1 cellular context compared by ENCODE assay signal in the genomic region with DNA sequence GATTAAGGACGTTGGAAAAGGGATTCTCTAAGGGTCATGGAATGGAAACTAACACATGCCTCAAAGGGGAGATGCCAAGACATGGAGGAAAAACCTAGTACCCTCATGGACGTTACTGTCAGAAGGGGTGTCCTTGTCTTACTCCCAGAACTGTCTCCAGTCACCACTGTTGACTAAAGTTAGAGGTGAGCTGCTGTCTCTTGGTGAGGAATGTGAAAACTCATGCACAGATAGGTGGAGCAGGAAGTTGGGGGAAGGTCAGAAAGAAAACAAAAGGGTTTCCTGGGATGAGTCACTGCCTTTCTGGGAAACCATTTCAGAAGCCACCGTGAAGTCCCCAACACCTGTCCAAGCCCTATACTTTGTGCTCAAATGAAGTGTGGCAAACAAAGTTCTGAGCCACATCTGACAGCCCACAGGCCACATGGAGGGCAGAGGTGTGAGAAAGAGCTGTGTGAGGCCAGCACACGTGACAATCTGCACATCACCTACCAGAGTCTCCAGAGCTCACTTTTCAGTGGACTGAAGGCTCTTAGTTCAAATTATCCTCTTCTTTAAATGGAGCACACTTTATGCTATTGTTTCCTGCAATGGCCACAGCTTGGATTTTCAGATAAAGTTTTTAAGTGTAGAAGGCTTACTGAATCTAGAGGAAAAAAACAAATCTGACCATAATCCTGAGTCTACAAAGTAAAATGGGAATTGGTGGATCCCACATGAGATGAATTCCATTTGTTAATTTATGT.
TF ChIP-seq lines count a peak whose summit lies in the region.

No MANE protein-coding gene starts in this region.

TF ChIP-seq in HepG2, 621 proteins besides CTCF, POLR2A, EP300 and RAD21 (continued from another document and continues in another):
- TF ChIP-seq ZNF282 (IDR thresholded peaks at IDR 0.05; ENCODE audit: partially characterized antibody) (no peak), ZNF263 (CRISPR knock-in tag; IDR thresholded peaks at IDR 0.05) (peak; percentile 71), PTBP1 (IDR thresholded peaks at IDR 0.05; ENCODE audit: low read depth, low read length, poor library complexity, severe bottlenecking) (no peak), CBFB (CRISPR knock-in tag; IDR thresholded peaks at IDR 0.05) (peak; percentile 87), HHEX (CRISPR knock-in tag; IDR thresholded peaks at IDR 0.05) (peak; percentile 87), ARNT2 (CRISPR knock-in tag; IDR thresholded peaks at IDR 0.05; ENCODE audit: low read depth) (peak; percentile 97), AHR (CRISPR knock-in tag; IDR thresholded peaks at IDR 0.05) (peak; percentile 98), SP2 (CRISPR knock-in tag; IDR thresholded peaks at IDR 0.05) (no peak; the same call in 1 of the 2 replicates), SMYD3 (CRISPR knock-in tag; IDR thresholded peaks at IDR 0.05) (peak; percentile 97; the same call in 1 of the 2 replicates), ZFP82 (CRISPR knock-in tag; IDR thresholded peaks at IDR 0.05; ENCODE audit: borderline replicate concordance) (peak; percentile 99), ZNF20 (CRISPR knock-in tag; IDR thresholded peaks at IDR 0.05) (no peak; the same call in 1 of the 2 replicates), ONECUT2 (CRISPR knock-in tag; IDR thresholded peaks at IDR 0.05) (peak; percentile 39; the same call in 1 of the 2 replicates), BCL6 (CRISPR knock-in tag; IDR thresholded peaks at IDR 0.05) (peak; percentile 91), ZNF296 (CRISPR knock-in tag; conservative IDR thresholded peaks at IDR 0.05) (no peak), KMT2A (CRISPR knock-in tag; IDR thresholded peaks at IDR 0.05) (no peak), ASH2L (IDR thresholded peaks at IDR 0.05; ENCODE audit: insufficient read length, low read depth, low read length) (peak; percentile 81), MTF1 (CRISPR knock-in tag; IDR thresholded peaks at IDR 0.05) (no peak), ZNF143 (CRISPR knock-in tag; IDR thresholded peaks at IDR 0.05) (peak; percentile 72), FOXA1 (IDR thresholded peaks at IDR 0.05) (no peak), FOXA1 (CRISPR knock-in tag; IDR thresholded peaks at IDR 0.05) (peak; percentile 87), TBP (CRISPR knock-in tag; IDR thresholded peaks at IDR 0.05) (no peak), SNAPC2 (CRISPR knock-in tag; IDR thresholded peaks at IDR 0.05) (peak; percentile 99), MYNN (CRISPR knock-in tag; IDR thresholded peaks at IDR 0.05; ENCODE audit: low read depth) (peak; percentile 98), FOXK1 (CRISPR knock-in tag; IDR thresholded peaks at IDR 0.05; ENCODE audit: borderline replicate concordance, low read depth) (peak; percentile 95; the same call in 1 of the 2 replicates), ZNF788 (CRISPR knock-in tag; IDR thresholded peaks at IDR 0.05; ENCODE audit: borderline replicate concordance) (peak; percentile 96; the same call in 1 of the 2 replicates), SP1 (IDR thresholded peaks at IDR 0.05) (no peak), SP1 (CRISPR knock-in tag; IDR thresholded peaks at IDR 0.05) (peak; percentile 71), ZNF816 (CRISPR knock-in tag; IDR thresholded peaks at IDR 0.05; ENCODE audit: borderline replicate concordance) (peak; percentile 99), ZNF589 (CRISPR knock-in tag; conservative IDR thresholded peaks at IDR 0.05) (peak; percentile 99), ZNF12 (CRISPR knock-in tag; IDR thresholded peaks at IDR 0.05) (peak; percentile 94), GPN1 (CRISPR knock-in tag; IDR thresholded peaks at IDR 0.05; ENCODE audit: borderline replicate concordance) (peak; percentile 80; the same call in 1 of the 2 replicates), SRY (CRISPR knock-in tag; IDR thresholded peaks at IDR 0.05) (peak; percentile 98), SUZ12 (IDR thresholded peaks at IDR 0.05; ENCODE audit: low read depth, low read length) (no peak), TARDBP (CRISPR knock-in tag; IDR thresholded peaks at IDR 0.05) (peak; percentile 89), CBX1 (IDR thresholded peaks at IDR 0.05; ENCODE audit: low read depth) (peak; percentile 96), ZNF331 (CRISPR knock-in tag; IDR thresholded peaks at IDR 0.05) (peak; percentile 97)
- TF ChIP-seq, protein P1, sequence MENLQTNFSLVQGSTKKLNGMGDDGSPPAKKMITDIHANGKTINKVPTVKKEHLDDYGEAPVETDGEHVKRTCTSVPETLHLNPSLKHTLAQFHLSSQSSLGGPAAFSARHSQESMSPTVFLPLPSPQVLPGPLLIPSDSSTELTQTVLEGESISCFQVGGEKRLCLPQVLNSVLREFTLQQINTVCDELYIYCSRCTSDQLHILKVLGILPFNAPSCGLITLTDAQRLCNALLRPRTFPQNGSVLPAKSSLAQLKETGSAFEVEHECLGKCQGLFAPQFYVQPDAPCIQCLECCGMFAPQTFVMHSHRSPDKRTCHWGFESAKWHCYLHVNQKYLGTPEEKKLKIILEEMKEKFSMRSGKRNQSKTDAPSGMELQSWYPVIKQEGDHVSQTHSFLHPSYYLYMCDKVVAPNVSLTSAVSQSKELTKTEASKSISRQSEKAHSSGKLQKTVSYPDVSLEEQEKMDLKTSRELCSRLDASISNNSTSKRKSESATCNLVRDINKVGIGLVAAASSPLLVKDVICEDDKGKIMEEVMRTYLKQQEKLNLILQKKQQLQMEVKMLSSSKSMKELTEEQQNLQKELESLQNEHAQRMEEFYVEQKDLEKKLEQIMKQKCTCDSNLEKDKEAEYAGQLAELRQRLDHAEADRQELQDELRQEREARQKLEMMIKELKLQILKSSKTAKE (CRISPR knock-in tag; IDR thresholded peaks at IDR 0.05; ENCODE audit: borderline replicate concordance) = peak; percentile 88
- TF ChIP-seq, protein P2, sequence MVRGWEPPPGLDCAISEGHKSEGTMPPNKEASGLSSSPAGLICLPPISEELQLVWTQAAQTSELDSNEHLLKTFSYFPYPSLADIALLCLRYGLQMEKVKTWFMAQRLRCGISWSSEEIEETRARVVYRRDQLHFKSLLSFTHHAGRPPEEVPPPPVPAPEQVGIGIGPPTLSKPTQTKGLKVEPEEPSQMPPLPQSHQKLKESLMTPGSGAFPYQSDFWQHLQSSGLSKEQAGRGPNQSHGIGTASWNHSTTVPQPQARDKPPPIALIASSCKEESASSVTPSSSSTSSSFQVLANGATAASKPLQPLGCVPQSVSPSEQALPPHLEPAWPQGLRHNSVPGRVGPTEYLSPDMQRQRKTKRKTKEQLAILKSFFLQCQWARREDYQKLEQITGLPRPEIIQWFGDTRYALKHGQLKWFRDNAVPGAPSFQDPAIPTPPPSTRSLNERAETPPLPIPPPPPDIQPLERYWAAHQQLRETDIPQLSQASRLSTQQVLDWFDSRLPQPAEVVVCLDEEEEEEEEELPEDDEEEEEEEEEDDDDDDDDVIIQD (CRISPR knock-in tag; IDR thresholded peaks at IDR 0.05; ENCODE audit: low read depth) = peak; percentile 100; the same call in 1 of the 2 replicates
- TF ChIP-seq, protein P3, sequence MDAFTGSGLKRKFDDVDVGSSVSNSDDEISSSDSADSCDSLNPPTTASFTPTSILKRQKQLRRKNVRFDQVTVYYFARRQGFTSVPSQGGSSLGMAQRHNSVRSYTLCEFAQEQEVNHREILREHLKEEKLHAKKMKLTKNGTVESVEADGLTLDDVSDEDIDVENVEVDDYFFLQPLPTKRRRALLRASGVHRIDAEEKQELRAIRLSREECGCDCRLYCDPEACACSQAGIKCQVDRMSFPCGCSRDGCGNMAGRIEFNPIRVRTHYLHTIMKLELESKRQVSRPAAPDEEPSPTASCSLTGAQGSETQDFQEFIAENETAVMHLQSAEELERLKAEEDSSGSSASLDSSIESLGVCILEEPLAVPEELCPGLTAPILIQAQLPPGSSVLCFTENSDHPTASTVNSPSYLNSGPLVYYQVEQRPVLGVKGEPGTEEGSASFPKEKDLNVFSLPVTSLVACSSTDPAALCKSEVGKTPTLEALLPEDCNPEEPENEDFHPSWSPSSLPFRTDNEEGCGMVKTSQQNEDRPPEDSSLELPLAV (CRISPR knock-in tag; conservative IDR thresholded peaks at IDR 0.05; ENCODE audit: low read depth) = no peak
- TF ChIP-seq, protein P4, sequence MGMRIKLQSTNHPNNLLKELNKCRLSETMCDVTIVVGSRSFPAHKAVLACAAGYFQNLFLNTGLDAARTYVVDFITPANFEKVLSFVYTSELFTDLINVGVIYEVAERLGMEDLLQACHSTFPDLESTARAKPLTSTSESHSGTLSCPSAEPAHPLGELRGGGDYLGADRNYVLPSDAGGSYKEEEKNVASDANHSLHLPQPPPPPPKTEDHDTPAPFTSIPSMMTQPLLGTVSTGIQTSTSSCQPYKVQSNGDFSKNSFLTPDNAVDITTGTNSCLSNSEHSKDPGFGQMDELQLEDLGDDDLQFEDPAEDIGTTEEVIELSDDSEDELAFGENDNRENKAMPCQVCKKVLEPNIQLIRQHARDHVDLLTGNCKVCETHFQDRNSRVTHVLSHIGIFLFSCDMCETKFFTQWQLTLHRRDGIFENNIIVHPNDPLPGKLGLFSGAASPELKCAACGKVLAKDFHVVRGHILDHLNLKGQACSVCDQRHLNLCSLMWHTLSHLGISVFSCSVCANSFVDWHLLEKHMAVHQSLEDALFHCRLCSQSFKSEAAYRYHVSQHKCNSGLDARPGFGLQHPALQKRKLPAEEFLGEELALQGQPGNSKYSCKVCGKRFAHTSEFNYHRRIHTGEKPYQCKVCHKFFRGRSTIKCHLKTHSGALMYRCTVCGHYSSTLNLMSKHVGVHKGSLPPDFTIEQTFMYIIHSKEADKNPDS (CRISPR knock-in tag; IDR thresholded peaks at IDR 0.05) = 0 out of 2 replicates have a peak, but pooled peaks have one; percentile 36
- TF ChIP-seq, protein P5, sequence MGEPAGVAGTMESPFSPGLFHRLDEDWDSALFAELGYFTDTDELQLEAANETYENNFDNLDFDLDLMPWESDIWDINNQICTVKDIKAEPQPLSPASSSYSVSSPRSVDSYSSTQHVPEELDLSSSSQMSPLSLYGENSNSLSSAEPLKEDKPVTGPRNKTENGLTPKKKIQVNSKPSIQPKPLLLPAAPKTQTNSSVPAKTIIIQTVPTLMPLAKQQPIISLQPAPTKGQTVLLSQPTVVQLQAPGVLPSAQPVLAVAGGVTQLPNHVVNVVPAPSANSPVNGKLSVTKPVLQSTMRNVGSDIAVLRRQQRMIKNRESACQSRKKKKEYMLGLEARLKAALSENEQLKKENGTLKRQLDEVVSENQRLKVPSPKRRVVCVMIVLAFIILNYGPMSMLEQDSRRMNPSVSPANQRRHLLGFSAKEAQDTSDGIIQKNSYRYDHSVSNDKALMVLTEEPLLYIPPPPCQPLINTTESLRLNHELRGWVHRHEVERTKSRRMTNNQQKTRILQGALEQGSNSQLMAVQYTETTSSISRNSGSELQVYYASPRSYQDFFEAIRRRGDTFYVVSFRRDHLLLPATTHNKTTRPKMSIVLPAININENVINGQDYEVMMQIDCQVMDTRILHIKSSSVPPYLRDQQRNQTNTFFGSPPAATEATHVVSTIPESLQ (CRISPR knock-in tag; conservative IDR thresholded peaks at IDR 0.05) = peak; percentile 92; the same call in 1 of the 2 replicates
- TF ChIP-seq, protein P6, sequence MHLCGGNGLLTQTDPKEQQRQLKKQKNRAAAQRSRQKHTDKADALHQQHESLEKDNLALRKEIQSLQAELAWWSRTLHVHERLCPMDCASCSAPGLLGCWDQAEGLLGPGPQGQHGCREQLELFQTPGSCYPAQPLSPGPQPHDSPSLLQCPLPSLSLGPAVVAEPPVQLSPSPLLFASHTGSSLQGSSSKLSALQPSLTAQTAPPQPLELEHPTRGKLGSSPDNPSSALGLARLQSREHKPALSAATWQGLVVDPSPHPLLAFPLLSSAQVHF (CRISPR knock-in tag; IDR thresholded peaks at IDR 0.05) = peak; percentile 95; the same call in 1 of the 2 replicates
- TF ChIP-seq, protein P7, sequence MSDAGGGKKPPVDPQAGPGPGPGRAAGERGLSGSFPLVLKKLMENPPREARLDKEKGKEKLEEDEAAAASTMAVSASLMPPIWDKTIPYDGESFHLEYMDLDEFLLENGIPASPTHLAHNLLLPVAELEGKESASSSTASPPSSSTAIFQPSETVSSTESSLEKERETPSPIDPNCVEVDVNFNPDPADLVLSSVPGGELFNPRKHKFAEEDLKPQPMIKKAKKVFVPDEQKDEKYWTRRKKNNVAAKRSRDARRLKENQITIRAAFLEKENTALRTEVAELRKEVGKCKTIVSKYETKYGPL (CRISPR knock-in tag; IDR thresholded peaks at IDR 0.05) = peak; percentile 42; the same call in 1 of the 2 replicates
- TF ChIP-seq, protein P8, sequence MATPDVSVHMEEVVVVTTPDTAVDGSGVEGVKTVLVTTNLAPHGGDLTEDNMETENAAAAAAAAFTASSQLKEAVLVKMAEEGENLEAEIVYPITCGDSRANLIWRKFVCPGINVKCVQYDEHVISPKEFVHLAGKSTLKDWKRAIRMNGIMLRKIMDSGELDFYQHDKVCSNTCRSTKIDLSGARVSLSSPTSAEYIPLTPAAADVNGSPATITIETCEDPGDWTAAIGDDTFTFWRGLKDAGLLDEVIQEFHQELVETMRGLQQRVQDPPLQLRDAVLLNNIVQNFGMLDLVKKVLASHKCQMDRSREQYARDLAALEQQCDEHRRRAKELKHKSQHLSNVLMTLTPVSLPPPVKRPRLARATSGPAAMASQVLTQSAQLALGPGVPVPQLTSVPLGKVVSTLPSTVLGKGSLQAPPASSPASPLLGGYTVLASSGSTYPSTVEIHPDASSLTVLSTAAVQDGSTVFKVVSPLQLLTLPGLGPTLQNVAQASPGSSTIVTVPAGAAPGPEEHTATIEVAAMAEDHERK (CRISPR knock-in tag; IDR thresholded peaks at IDR 0.05; ENCODE audit: low read depth) = peak; percentile 57; the same call in 1 of the 2 replicates
- TF ChIP-seq, protein P9, sequence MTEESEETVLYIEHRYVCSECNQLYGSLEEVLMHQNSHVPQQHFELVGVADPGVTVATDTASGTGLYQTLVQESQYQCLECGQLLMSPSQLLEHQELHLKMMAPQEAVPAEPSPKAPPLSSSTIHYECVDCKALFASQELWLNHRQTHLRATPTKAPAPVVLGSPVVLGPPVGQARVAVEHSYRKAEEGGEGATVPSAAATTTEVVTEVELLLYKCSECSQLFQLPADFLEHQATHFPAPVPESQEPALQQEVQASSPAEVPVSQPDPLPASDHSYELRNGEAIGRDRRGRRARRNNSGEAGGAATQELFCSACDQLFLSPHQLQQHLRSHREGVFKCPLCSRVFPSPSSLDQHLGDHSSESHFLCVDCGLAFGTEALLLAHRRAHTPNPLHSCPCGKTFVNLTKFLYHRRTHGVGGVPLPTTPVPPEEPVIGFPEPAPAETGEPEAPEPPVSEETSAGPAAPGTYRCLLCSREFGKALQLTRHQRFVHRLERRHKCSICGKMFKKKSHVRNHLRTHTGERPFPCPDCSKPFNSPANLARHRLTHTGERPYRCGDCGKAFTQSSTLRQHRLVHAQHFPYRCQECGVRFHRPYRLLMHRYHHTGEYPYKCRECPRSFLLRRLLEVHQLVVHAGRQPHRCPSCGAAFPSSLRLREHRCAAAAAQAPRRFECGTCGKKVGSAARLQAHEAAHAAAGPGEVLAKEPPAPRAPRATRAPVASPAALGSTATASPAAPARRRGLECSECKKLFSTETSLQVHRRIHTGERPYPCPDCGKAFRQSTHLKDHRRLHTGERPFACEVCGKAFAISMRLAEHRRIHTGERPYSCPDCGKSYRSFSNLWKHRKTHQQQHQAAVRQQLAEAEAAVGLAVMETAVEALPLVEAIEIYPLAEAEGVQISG (CRISPR knock-in tag; IDR thresholded peaks at IDR 0.05) = peak; percentile 86
- TF ChIP-seq, protein P10, sequence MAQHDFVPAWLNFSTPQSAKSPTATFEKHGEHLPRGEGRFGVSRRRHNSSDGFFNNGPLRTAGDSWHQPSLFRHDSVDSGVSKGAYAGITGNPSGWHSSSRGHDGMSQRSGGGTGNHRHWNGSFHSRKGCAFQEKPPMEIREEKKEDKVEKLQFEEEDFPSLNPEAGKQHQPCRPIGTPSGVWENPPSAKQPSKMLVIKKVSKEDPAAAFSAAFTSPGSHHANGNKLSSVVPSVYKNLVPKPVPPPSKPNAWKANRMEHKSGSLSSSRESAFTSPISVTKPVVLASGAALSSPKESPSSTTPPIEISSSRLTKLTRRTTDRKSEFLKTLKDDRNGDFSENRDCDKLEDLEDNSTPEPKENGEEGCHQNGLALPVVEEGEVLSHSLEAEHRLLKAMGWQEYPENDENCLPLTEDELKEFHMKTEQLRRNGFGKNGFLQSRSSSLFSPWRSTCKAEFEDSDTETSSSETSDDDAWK (CRISPR knock-in tag; IDR thresholded peaks at IDR 0.05) = no peak
